Comparison of ENCODE assay signal across 8 cellular contexts in genomic region chr20:653110-653589, GRCh38. TPM values are rescaled to one million over a fixed set of nuclear protein-coding genes. Genes with fewer than 3 reads are reported as not detected.
DNase-seq lines count a peak whose midpoint lies in the region; ATAC-seq and TF ChIP-seq lines count a peak whose summit lies in the region.

TSS of gene SRXN1 (minus strand) at chr20:653200. CDS start at chr20:653185, 15 bp downstream.

- peaks cover 10% of the 10 kb centered on the region for H3K36me3 ChIP-seq in endodermal cell (ENCODE audit: control insufficient read depth, insufficient read depth, low read length)

- H3K4me3 ChIP-seq in endodermal cell (ENCODE audit: low read length) = peak within 1 kb of the TSS; percentile 82

- peak within 1 kb of the TSS; percentile 40 for H3K27ac ChIP-seq in endodermal cell (ENCODE audit: low read depth, low read length)

- WGBS in endodermal cell (ENCODE audit: insufficient coverage in 1 of 2, insufficient read length in 1 of 2), 2 experiments = 0% methylated on average over 4 to 74 of the region's 74 CpGs

- H3K27ac Mint-ChIP-seq in activated CD8-positive, alpha-beta memory T cell treated with anti-CD3 and anti-CD28 coated beads, Interleukin-2, amount 10 ng/mL, durations not matched to agents 7 days and 5 days = peak within 1 kb of the TSS; percentile 85
- H3K27ac Mint-ChIP-seq in endodermal cell (peak within 1 kb of the TSS; percentile 80), mesothelial cell of epicardium (peak within 1 kb of the TSS; percentile 31)

- H3K4me1 ChIP-seq in endodermal cell (ENCODE audit: control insufficient read depth, insufficient read depth, low read length) = peaks cover 14% of the 10 kb centered on the region

- H3K9me3 Mint-ChIP-seq in activated CD8-positive, alpha-beta memory T cell treated with anti-CD3 and anti-CD28 coated beads, Interleukin-2, amount 10 ng/mL, durations not matched to agents 7 days and 5 days (ENCODE audit: low read depth) = no peaks in the 10 kb centered on the region
- no peaks in the 10 kb centered on the region for H3K9me3 Mint-ChIP-seq in endodermal cell
- no peaks in the 10 kb centered on the region for H3K9me3 Mint-ChIP-seq in mesothelial cell of epicardium

- H3K9ac ChIP-seq in endodermal cell (ENCODE audit: extremely low read depth, low read length, poor library complexity, severe bottlenecking) = peak within 1 kb of the TSS; percentile 57

- DNase-seq in Ammon's horn (ENCODE audit: low spot score) = peak; percentile 73
- peak; percentile 51 for DNase-seq in NCI-H82 treated with DMSO at 0.1 percent for 48 hours (lab: John Stamatoyannopoulos, UW; ENCODE audit: unreplicated experiment)
- peak; percentile 88 for DNase-seq in activated CD8-positive, alpha-beta memory T cell treated with anti-CD3 and anti-CD28 coated beads, Interleukin-2, amount 10 ng/mL, durations not matched to agents 7 days and 5 days
- peak; percentile 97 for DNase-seq in endodermal cell
- peak; percentile 75 to 81 for DNase-seq in mesothelial cell of epicardium (ENCODE audit: low spot score in 2 of 2, unreplicated experiment in 2 of 2)
- peak; percentile 69 to 75 for DNase-seq in stimulated activated CD8-positive, alpha-beta memory T cell treated with anti-CD3 and anti-CD28 coated beads, Interleukin-15, amount 100 ng/mL, for 4 hours (ENCODE audit: low read depth in 2 of 2)

- peaks cover 26% of the 10 kb centered on the region for H3K4me1 Mint-ChIP-seq in activated CD8-positive, alpha-beta memory T cell treated with anti-CD3 and anti-CD28 coated beads, Interleukin-2, amount 10 ng/mL, durations not matched to agents 7 days and 5 days
- H3K4me1 Mint-ChIP-seq in endodermal cell (peaks cover 26% of the 10 kb centered on the region), mesothelial cell of epicardium (peaks cover 22% of the 10 kb centered on the region)

- H3K27me3 Mint-ChIP-seq in activated CD8-positive, alpha-beta memory T cell treated with anti-CD3 and anti-CD28 coated beads, Interleukin-2, amount 10 ng/mL, durations not matched to agents 7 days and 5 days = peaks cover 15% of the 10 kb centered on the region
- H3K27me3 Mint-ChIP-seq in endodermal cell (ENCODE audit: insufficient read depth) = peaks cover 12% of the 10 kb centered on the region
- H3K27me3 Mint-ChIP-seq in mesothelial cell of epicardium (ENCODE audit: low read depth) = peaks cover 4% of the 10 kb centered on the region

- H3K9me3 ChIP-seq in endodermal cell (ENCODE audit: control insufficient read depth, low read length) = no peaks in the 10 kb centered on the region

- peak; percentile 85 for TF ChIP-seq CTCF in endodermal cell (conservative IDR thresholded peaks at IDR 0.05)
- TF ChIP-seq CTCF in mesothelial cell of epicardium (IDR thresholded peaks at IDR 0.05; ENCODE audit: unreplicated experiment) = peak; percentile 54

- peak within 1 kb of the TSS; percentile 82 for H3K4me3 Mint-ChIP-seq in activated CD8-positive, alpha-beta memory T cell treated with anti-CD3 and anti-CD28 coated beads, Interleukin-2, amount 10 ng/mL, durations not matched to agents 7 days and 5 days
- H3K4me3 Mint-ChIP-seq in endodermal cell (peak within 1 kb of the TSS; percentile 57), mesothelial cell of epicardium (peak within 1 kb of the TSS; percentile 70)

- no peaks in the 10 kb centered on the region for H3K27me3 ChIP-seq in endodermal cell (ENCODE audit: control insufficient read depth, insufficient read depth, low read length, poor library complexity, severe bottlenecking)

- peaks cover 16% of the 10 kb centered on the region for H3K36me3 Mint-ChIP-seq in activated CD8-positive, alpha-beta memory T cell treated with anti-CD3 and anti-CD28 coated beads, Interleukin-2, amount 10 ng/mL, durations not matched to agents 7 days and 5 days
- H3K36me3 Mint-ChIP-seq in endodermal cell (ENCODE audit: low read depth) = peaks cover 19% of the 10 kb centered on the region
- H3K36me3 Mint-ChIP-seq in mesothelial cell of epicardium = peaks cover 18% of the 10 kb centered on the region

- CTCF ChIA-PET in activated CD8-positive, alpha-beta memory T cell treated with anti-CD3 and anti-CD28 coated beads, Interleukin-2, amount 10 ng/mL, durations not matched to agents 7 days and 5 days (lab: Charles Lee) = interaction anchor here (0.8 to 1.2 kb wide), 3 partner anchors 11 to 90 kb away, joined by 3 to 5 read pairs (median 3); no protein-coding TSS in a partner anchor

- ATAC-seq in GM18868 (IDR thresholded peaks at IDR 0.05; ENCODE audit: unreplicated experiment) (peak; percentile 92), HG03135 (IDR thresholded peaks at IDR 0.05; ENCODE audit: unreplicated experiment) (peak; percentile 82)
- ATAC-seq in activated CD8-positive, alpha-beta memory T cell treated with anti-CD3 and anti-CD28 coated beads, Interleukin-2, amount 10 ng/mL, durations not matched to agents 7 days and 5 days = peak; percentile 91

RNA-seq across cellular contexts. Expression of gene SRXN1, which starts in this region (rescaled TPM):
- total RNA-seq in activated CD8-positive, alpha-beta memory T cell treated with anti-CD3 and anti-CD28 coated beads, Interleukin-2, amount 10 ng/mL, durations not matched to agents 7 days and 5 days = 10 to 100 TPM; 17.7 to 20.0 TPM
- total RNA-seq in endodermal cell = 10 to 100 TPM in 1 of 2 donors, 1 to 10 TPM in 1; 9.7 to 19.3 TPM
- polyA plus RNA-seq in endodermal cell (2013, experiment 1 of 2) = 15.8 TPM
- 13.7 TPM for polyA plus RNA-seq in endodermal cell (2013, experiment 2 of 2)
- total RNA-seq in mesothelial cell of epicardium = 13.3 to 13.6 TPM (median 13.5 TPM) in 3 replicates

Comparison
In these comparisons a context has a peak if more than half of its experiments do, and no peak if none do; other contexts are left out.
1. Peak in every context shown above with its lines: DNase-seq, ATAC-seq, H3K4me3 ChIP-seq and H3K27ac ChIP-seq.
2. H3K27ac Mint-ChIP-seq: peak in every context shown above with its lines; median percentile 85 in activated CD8-positive, alpha-beta memory T cell treated with anti-CD3 and anti-CD28 coated beads, Interleukin-2, amount 10 ng/mL, durations not matched to agents 7 days and 5 days; 80 in endodermal cell; 31 in mesothelial cell of epicardium.